12 cellular contexts compared by ENCODE assay signal in genomic region chr5:173907686-173908371, GRCh38. TPM values are rescaled to one million over a fixed set of nuclear protein-coding genes. Genes with fewer than 3 reads are reported as not detected.
A peak's percentile ranks its signal among the peaks of the same experiment; 100 is the strongest.
DNase-seq lines count a peak whose midpoint lies in the region; ATAC-seq, FAIRE-seq and TF ChIP-seq lines count a peak whose summit lies in the region.
"Had no signal": no experiment of that assay in that cellular context is flagged by ENCODE, and none has a peak within 500 bp of the region (broad histone marks: within the 10 kb centered on the region; RNA-seq: fewer than 3 reads in every experiment).

No MANE protein-coding gene starts in this region.

- TF ChIP-seq CTCF in right atrium auricular region (IDR thresholded peaks at IDR 0.05) (no peak), endodermal cell (conservative IDR thresholded peaks at IDR 0.05) (no peak)

- peaks cover 25% of the 10 kb centered on the region for H3K36me3 Mint-ChIP-seq in activated T-helper 17 cell treated with anti-CD3 and anti-CD28 coated beads, Interleukin-2, amount 50 U/mL, for 72 hours (ENCODE audit: low read depth)
- no peaks in the 10 kb centered on the region for H3K36me3 Mint-ChIP-seq in endodermal cell (ENCODE audit: low read depth)

- peaks cover 18% of the 10 kb centered on the region for H3K36me3 ChIP-seq in right atrium auricular region
- peaks cover 0 to 5% (median 2%) of the 10 kb centered on the region in 5 donors for H3K36me3 ChIP-seq in subcutaneous abdominal adipose tissue (ENCODE audit: control insufficient read depth in 5 of 5, insufficient read depth in 5 of 5, low read length in 5 of 5)
- H3K36me3 ChIP-seq in endodermal cell (ENCODE audit: control insufficient read depth, insufficient read depth, low read length): peaks cover 15% of the 10 kb centered on the region

- H3K27me3 ChIP-seq in right atrium auricular region (no peaks in the 10 kb centered on the region), subcutaneous abdominal adipose tissue (ENCODE audit: control insufficient read depth in 5 of 5, insufficient read depth in 4 of 5, low read length in 5 of 5) (no peaks in the 10 kb centered on the region), endodermal cell (ENCODE audit: control insufficient read depth, insufficient read depth, low read length, poor library complexity, severe bottlenecking) (no peaks in the 10 kb centered on the region)
- H3K27me3 ChIP-seq: body of pancreas had no signal

- H3K4me1 ChIP-seq in right atrium auricular region: peaks cover 0 to 74% of the 10 kb centered on the region in 2 donors
- H3K4me1 ChIP-seq in subcutaneous abdominal adipose tissue (ENCODE audit: control insufficient read depth in 5 of 5, insufficient read depth in 5 of 5, low read length in 5 of 5): peaks cover 0 to 37% (median 33%) of the 10 kb centered on the region in 5 donors
- H3K4me1 ChIP-seq in endodermal cell (ENCODE audit: control insufficient read depth, insufficient read depth, low read length): no peaks in the 10 kb centered on the region

- no peak for FAIRE-seq in H54 (lab: Jason Lieb, UNC)

- TF ChIP-seq POLR2A in H54 (IDR thresholded peaks at IDR 0.05; ENCODE audit: low read depth, low read length): no peak

- H3K9me3 Mint-ChIP-seq in activated T-helper 17 cell treated with anti-CD3 and anti-CD28 coated beads, Interleukin-2, amount 50 U/mL, for 72 hours: no peaks in the 10 kb centered on the region
- no peaks in the 10 kb centered on the region for H3K9me3 Mint-ChIP-seq in endodermal cell

- H3K27ac ChIP-seq in right atrium auricular region (peak overlapping the region; percentile 76 to 83), subcutaneous abdominal adipose tissue (ENCODE audit: low read depth, low read length) (peak overlapping the region; percentile 48), endodermal cell (ENCODE audit: low read depth, low read length) (no peak overlapping the region)

- H3K27me3 Mint-ChIP-seq in activated T-helper 17 cell treated with anti-CD3 and anti-CD28 coated beads, Interleukin-2, amount 50 U/mL, for 72 hours: no peaks in the 10 kb centered on the region
- H3K27me3 Mint-ChIP-seq in endodermal cell (ENCODE audit: insufficient read depth): no peaks in the 10 kb centered on the region

- ATAC-seq in activated T-helper 17 cell treated with anti-CD3 and anti-CD28 coated beads, Interleukin-2, amount 50 U/mL, for 72 hours (replicated peaks): no peak
- no peak for ATAC-seq in HG03571 (IDR thresholded peaks at IDR 0.05; ENCODE audit: unreplicated experiment)
- ATAC-seq: body of pancreas, mucosa of descending colon had no signal

- intact Hi-C loops in head of caudate nucleus (cut with DNase I): no loop called here

- H3K27ac Mint-ChIP-seq in activated T-helper 17 cell treated with anti-CD3 and anti-CD28 coated beads, Interleukin-2, amount 50 U/mL, for 72 hours: peak overlapping the region; percentile 21
- no peak overlapping the region for H3K27ac Mint-ChIP-seq in endodermal cell

- no peaks in the 10 kb centered on the region for H3K9me3 ChIP-seq in right atrium auricular region
- H3K9me3 ChIP-seq in subcutaneous abdominal adipose tissue (ENCODE audit: control insufficient read depth in 5 of 5, low read length in 5 of 5): no peaks in the 10 kb centered on the region
- H3K9me3 ChIP-seq in endodermal cell (ENCODE audit: control insufficient read depth, low read length): no peaks in the 10 kb centered on the region
- H3K9me3 ChIP-seq: body of pancreas, mucosa of descending colon had no signal

- H3K4me1 Mint-ChIP-seq in activated T-helper 17 cell treated with anti-CD3 and anti-CD28 coated beads, Interleukin-2, amount 50 U/mL, for 72 hours: peaks cover 6% of the 10 kb centered on the region
- H3K4me1 Mint-ChIP-seq in endodermal cell: peaks cover 13% of the 10 kb centered on the region

- H3K4me3 ChIP-seq in right atrium auricular region: no peak overlapping the region
- H3K4me3 ChIP-seq in subcutaneous abdominal adipose tissue (ENCODE audit: low read depth in 1 of 5, low read length in 5 of 5): no peak overlapping the region
- no peak overlapping the region for H3K4me3 ChIP-seq in endodermal cell (ENCODE audit: low read length)
- H3K4me3 ChIP-seq: body of pancreas, mucosa of descending colon had no signal

- WGBS in endodermal cell (ENCODE audit: insufficient coverage in 1 of 2, insufficient read length in 1 of 2), 2 experiments: 81 to 85% methylated on average over 2 to 3 of the region's 3 CpGs

- peak; percentile 18 for DNase-seq in HK-2 (ENCODE audit: unreplicated experiment)
- no peak for DNase-seq in right atrium auricular region (ENCODE audit: low spot score)
- no peak for DNase-seq in endodermal cell
- DNase-seq in H54 (ENCODE audit: insufficient read length, low spot score): no peak
- no peak for DNase-seq in head of caudate nucleus
- DNase-seq: activated CD8-positive, alpha-beta memory T cell treated with anti-CD3 and anti-CD28 coated beads for 24 hours; body of pancreas; mucosa of descending colon; NCI-H1694 treated with DMSO at 0.1 percent for 48 hours had no signal

- H3K9ac ChIP-seq in subcutaneous abdominal adipose tissue (ENCODE audit: low read length in 5 of 5) (no peak overlapping the region), endodermal cell (ENCODE audit: extremely low read depth, low read length, poor library complexity, severe bottlenecking) (no peak overlapping the region)

- H3K4me3 Mint-ChIP-seq in activated T-helper 17 cell treated with anti-CD3 and anti-CD28 coated beads, Interleukin-2, amount 50 U/mL, for 72 hours: no peak overlapping the region
- H3K4me3 Mint-ChIP-seq in endodermal cell: no peak overlapping the region

RNA-seq across cellular contexts. Expression of gene CPEB4, which starts 19.7 kb away (rescaled TPM):
- 10 to 100 TPM; 13.3 to 15.6 TPM for total RNA-seq in activated T-helper 17 cell treated with anti-CD3 and anti-CD28 coated beads, Interleukin-2, amount 50 U/mL, for 72 hours
- 100 to 1,000 TPM in 1 of 2 donors, 10 to 100 TPM in 1; 79.5 to 127 TPM for total RNA-seq in right atrium auricular region
- 10 to 100 TPM in 1 of 2 donors, 1 to 10 TPM in 1; 9.4 to 11.3 TPM for total RNA-seq in endodermal cell
- polyA plus RNA-seq in endodermal cell (2013, experiment 1 of 2): 9.7 TPM
- polyA plus RNA-seq in endodermal cell (2013, experiment 2 of 2): 9.3 TPM

Comparison
In these comparisons a context has a peak if more than half of its experiments do, and no peak if none do; other contexts are left out.
1. RNA of gene CPEB4, which starts 19.7 kb away (total RNA-seq): 79.5 to 127 TPM in right atrium auricular region; 13.3 to 15.6 TPM in activated T-helper 17 cell treated with anti-CD3 and anti-CD28 coated beads, Interleukin-2, amount 50 U/mL, for 72 hours and 9.4 to 11.3 TPM in endodermal cell; every median in the first group is over 4 times any median in the second.